In genomic region chr10:114526112-114526496, GRCh38 we compare ENCODE assay signal across 8 cellular contexts.
DNase-seq lines count a peak whose midpoint lies in the region; ATAC-seq and TF ChIP-seq lines count a peak whose summit lies in the region.

No MANE protein-coding gene starts in this region.

- peaks cover 2% of the 10 kb centered on the region for H3K36me3 Mint-ChIP-seq in neural progenitor cell

- TF ChIP-seq CTCF in HFF-Myc (IDR thresholded peaks at IDR 0.05; ENCODE audit: low read depth, low read length, missing control alignments) (no peak), OCI-LY1 (IDR thresholded peaks at IDR 0.05; ENCODE audit: low read length) (no peak), neural progenitor cell (IDR thresholded peaks at IDR 0.05) (no peak)

- H3K4me1 ChIP-seq in OCI-LY1 (ENCODE audit: insufficient read depth, low read length, severe bottlenecking) (peaks cover 54% of the 10 kb centered on the region), endocrine pancreas (ENCODE audit: control insufficient read depth, insufficient read depth, low read length) (no peaks in the 10 kb centered on the region), neural progenitor cell (peaks cover 48% of the 10 kb centered on the region)

- H3K9me3 ChIP-seq in OCI-LY1 (ENCODE audit: low read length) (no peaks in the 10 kb centered on the region), endocrine pancreas (ENCODE audit: control insufficient read depth, low read length) (no peaks in the 10 kb centered on the region), neural progenitor cell (ENCODE audit: low read depth) (no peaks in the 10 kb centered on the region)

- peak overlapping the region; percentile 73 for H3K9ac ChIP-seq in OCI-LY1 (ENCODE audit: low read length)
- peak overlapping the region; percentile 8 for H3K9ac ChIP-seq in endocrine pancreas (ENCODE audit: control insufficient read depth, insufficient read depth, low read length)
- no peak overlapping the region for H3K9ac ChIP-seq in neural progenitor cell

- ATAC-seq in GM18508 (IDR thresholded peaks at IDR 0.05; ENCODE audit: insufficient read depth, unreplicated experiment) = peak; percentile 20

- H3K27ac ChIP-seq in OCI-LY1 (ENCODE audit: low read depth, low read length, poor library complexity, severe bottlenecking) (peak overlapping the region; percentile 96), neural progenitor cell (peak overlapping the region; percentile 30)

- H3K4me1 Mint-ChIP-seq in neural progenitor cell = peaks cover 45% of the 10 kb centered on the region

- peak overlapping the region; percentile 42 for H3K4me3 ChIP-seq in HFF-Myc (replicated peaks; ENCODE audit: low read depth, low read length)
- peak overlapping the region; percentile 67 for H3K4me3 ChIP-seq in OCI-LY1 (ENCODE audit: low read depth, low read length, poor library complexity, severe bottlenecking)
- peak overlapping the region; percentile 41 for H3K4me3 ChIP-seq in endocrine pancreas (ENCODE audit: control insufficient read depth, insufficient read depth, low read length)
- peak overlapping the region; percentile 54 for H3K4me3 ChIP-seq in neural progenitor cell

- H4K20me1 ChIP-seq in OCI-LY1 (ENCODE audit: insufficient read depth, low read length) (no peaks in the 10 kb centered on the region), neural progenitor cell (ENCODE audit: low read depth) (peaks cover 10% of the 10 kb centered on the region)

- no peaks in the 10 kb centered on the region for H3F3A ChIP-seq in OCI-LY1 (ENCODE audit: insufficient read depth, low read length)
- peaks cover 19% of the 10 kb centered on the region for H3F3A ChIP-seq in neural progenitor cell (ENCODE audit: low read depth)

- H2AFZ ChIP-seq in OCI-LY1 (ENCODE audit: low read length) (no peak overlapping the region), neural progenitor cell (replicated peaks) (peak overlapping the region; percentile 96)

- H3K27ac Mint-ChIP-seq in neural progenitor cell = peak overlapping the region; percentile 98

- DNase-seq in HFF-Myc (ENCODE audit: extremely low read depth, low read depth) (no peak), neural progenitor cell (ENCODE audit: low spot score) (no peak), DMS79 (lab: John Stamatoyannopoulos, UW) (no peak), AG08396 (ENCODE audit: low spot score) (no peak)
- no peak for DNase-seq in activated effector memory CD4-positive, alpha-beta T cell treated with Interleukin-2 at 50 U/mL for 16 hours

- H3K4me3 Mint-ChIP-seq in neural progenitor cell = peak overlapping the region; percentile 93

- peaks cover 2% of the 10 kb centered on the region for H3K27me3 Mint-ChIP-seq in neural progenitor cell (ENCODE audit: insufficient read depth, low read depth)

- no peaks in the 10 kb centered on the region for H3K9me2 ChIP-seq in OCI-LY1 (ENCODE audit: low read depth, low read length)

- peaks cover 2% of the 10 kb centered on the region; the same call in 1 of the 2 replicates for H3K36me3 ChIP-seq in OCI-LY1 (ENCODE audit: insufficient read depth, low read length)
- no peaks in the 10 kb centered on the region for H3K36me3 ChIP-seq in endocrine pancreas (ENCODE audit: control insufficient read depth, insufficient read depth, low read length)
- no peaks in the 10 kb centered on the region for H3K36me3 ChIP-seq in neural progenitor cell

- H3K79me2 ChIP-seq in OCI-LY1 (ENCODE audit: insufficient read depth, low read length) = peaks cover 30% of the 10 kb centered on the region
- peaks cover 53% of the 10 kb centered on the region for H3K79me2 ChIP-seq in neural progenitor cell (ENCODE audit: low read depth)

- no peaks in the 10 kb centered on the region for H3K9me3 Mint-ChIP-seq in neural progenitor cell

- no peaks in the 10 kb centered on the region for H3K27me3 ChIP-seq in OCI-LY1 (ENCODE audit: insufficient read depth, low read length)
- H3K27me3 ChIP-seq in endocrine pancreas (ENCODE audit: control insufficient read depth, insufficient read depth, low read length) = no peaks in the 10 kb centered on the region
- no peaks in the 10 kb centered on the region for H3K27me3 ChIP-seq in neural progenitor cell

- H3K4me2 ChIP-seq in OCI-LY1 (ENCODE audit: low read length) = peak overlapping the region; percentile 73
- H3K4me2 ChIP-seq in neural progenitor cell = peak overlapping the region; percentile 74
